In genomic region chr18:26867471-26867870, GRCh38 we compare ENCODE assay signal across 15 cellular contexts. TPM values are rescaled to one million over a fixed set of nuclear protein-coding genes. Genes with fewer than 3 reads are reported as not detected.
"Had no signal": no experiment of that assay in that cellular context is flagged by ENCODE, and none has a peak within 500 bp of the region (broad histone marks: within the 10 kb centered on the region; RNA-seq: fewer than 3 reads in every experiment).

No MANE protein-coding gene starts in this region.

- H3K4me3 ChIP-seq: cardiac muscle cell, hepatocyte, pancreas, right atrium auricular region, smooth muscle cell had no signal

- H3K27ac ChIP-seq: cardiac muscle cell, hepatocyte, pancreas, right atrium auricular region had no signal

- ATAC-seq: activated T-cell treated with anti-CD3 and anti-CD28 coated beads, Interleukin-2, amount 50 U/mL, for 4 hours; pancreas; stimulated activated effector memory CD8-positive, alpha-beta T cell treated with anti-CD3 and anti-CD28 coated beads, Interleukin-12 subunit alpha, Interleukin-12 subunit beta, amount 100 ng/mL, for 72 hours had no signal

- DNase-seq: activated CD4-positive, alpha-beta T cell treated with anti-CD3 and anti-CD28 coated beads, Interleukin-2, amount 50 U/mL, for 48 hours; activated CD4-positive, CD25-positive, alpha-beta regulatory T cell treated with anti-CD3 and anti-CD28 coated beads, Interleukin-2, amount 50 U/mL, for 72 hours; activated gamma-delta T cell; activated T-cell treated with anti-CD3 and anti-CD28 coated beads, Interleukin-2, amount 50 U/mL, for 4 hours; aorta; kidney glomerular epithelial cell; pancreas; T-helper 9 cell had no signal

- H3K4me1 ChIP-seq: pancreas had no signal

- H3K36me3 ChIP-seq: cardiac muscle cell, pancreas, right atrium auricular region had no signal

- H3K9me3 ChIP-seq: pancreas, right atrium auricular region had no signal

- H3K27me3 ChIP-seq: pancreas, right atrium auricular region had no signal

RNA-seq across cellular contexts. Expression of gene AQP4, which starts 2.0 kb away (rescaled TPM):
- total RNA-seq: lung microvascular endothelial cell, SK-MEL-5, smooth muscle cell had no signal
- polyA plus RNA-seq: cardiac muscle cell, smooth muscle cell had no signal
